1 cellular context compared by ENCODE assay signal in the genomic region with DNA sequence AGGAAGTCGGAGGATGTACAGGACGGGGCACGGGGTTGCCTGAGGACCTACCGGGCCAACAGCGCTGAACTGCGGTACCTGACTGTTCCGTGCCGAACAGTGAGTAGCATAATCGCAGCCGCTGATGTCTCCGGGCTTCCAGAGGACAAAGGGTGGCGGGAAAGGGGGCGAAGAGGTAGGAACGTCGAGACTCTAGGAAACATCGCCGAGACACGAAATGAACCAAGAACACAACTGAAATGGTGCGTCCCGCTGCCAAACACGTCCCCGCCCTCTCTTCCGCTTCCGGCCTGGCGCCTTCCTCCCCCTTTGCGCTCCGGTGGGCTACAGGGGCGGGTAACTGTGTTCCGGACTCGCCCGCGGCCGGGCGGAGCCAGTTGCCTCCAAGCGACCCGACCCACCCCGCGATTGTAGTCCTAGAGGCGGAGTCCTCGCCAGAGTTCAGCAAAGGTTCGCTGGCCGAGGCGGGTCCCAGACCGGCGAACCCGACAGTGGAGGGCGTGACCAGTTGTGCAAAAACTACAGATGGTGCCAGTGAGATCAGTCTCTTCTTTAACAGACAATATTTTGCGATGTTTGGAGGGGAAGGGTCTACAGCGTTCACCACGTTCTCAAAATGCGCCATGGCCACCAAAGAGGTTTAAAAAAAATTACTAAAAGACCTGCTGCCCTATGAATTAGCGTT.
TF ChIP-seq lines count a peak whose summit lies in the region.

A gene (minus strand): TSS at position 257 of the 685 bp plus-strand sequence. CDS start 54 bp downstream, at position 203.

TF ChIP-seq in WTC11, 78 proteins besides CTCF, POLR2A, EP300 and RAD21 (continued from another document and continues in another):
- TF ChIP-seq ZBTB21 (CRISPR knock-in tag; IDR thresholded peaks at IDR 0.05; ENCODE audit: borderline replicate concordance) (peak; percentile 92; the same call in 1 of the 2 replicates), OVOL2 (CRISPR knock-in tag; IDR thresholded peaks at IDR 0.05; ENCODE audit: borderline replicate concordance) (no peak), TEAD4 (CRISPR knock-in tag; IDR thresholded peaks at IDR 0.05) (no peak), ZNF671 (CRISPR knock-in tag; IDR thresholded peaks at IDR 0.05) (no peak; the same call in 1 of the 2 replicates), HMGA2 (CRISPR knock-in tag; IDR thresholded peaks at IDR 0.05) (no peak), SP1 (CRISPR knock-in tag; conservative IDR thresholded peaks at IDR 0.05) (peak; percentile 98), RELA (CRISPR knock-in tag; IDR thresholded peaks at IDR 0.05; ENCODE audit: borderline replicate concordance) (no peak), JAZF1 (CRISPR knock-in tag; IDR thresholded peaks at IDR 0.05) (no peak), JUN (CRISPR knock-in tag; IDR thresholded peaks at IDR 0.05) (no peak), TCF7 (CRISPR knock-in tag; IDR thresholded peaks at IDR 0.05; ENCODE audit: low read depth) (no peak), EMX1 (CRISPR knock-in tag; IDR thresholded peaks at IDR 0.05) (no peak), PRRX2 (CRISPR knock-in tag; IDR thresholded peaks at IDR 0.05) (no peak), ZNF263 (CRISPR knock-in tag; IDR thresholded peaks at IDR 0.05; ENCODE audit: low read depth) (no peak), NFE2L1 (CRISPR knock-in tag; IDR thresholded peaks at IDR 0.05) (no peak), KAT7 (CRISPR knock-in tag; IDR thresholded peaks at IDR 0.05; ENCODE audit: borderline replicate concordance) (peak; percentile 81), NR2C2 (CRISPR knock-in tag; IDR thresholded peaks at IDR 0.05) (no peak), CBFB (CRISPR knock-in tag; IDR thresholded peaks at IDR 0.05; ENCODE audit: low read depth) (peak; percentile 92; the same call in 1 of the 2 replicates), NFATC4 (CRISPR knock-in tag; IDR thresholded peaks at IDR 0.05) (no peak), ZNF423 (CRISPR knock-in tag; IDR thresholded peaks at IDR 0.05) (no peak)
- TF ChIP-seq, protein P1, sequence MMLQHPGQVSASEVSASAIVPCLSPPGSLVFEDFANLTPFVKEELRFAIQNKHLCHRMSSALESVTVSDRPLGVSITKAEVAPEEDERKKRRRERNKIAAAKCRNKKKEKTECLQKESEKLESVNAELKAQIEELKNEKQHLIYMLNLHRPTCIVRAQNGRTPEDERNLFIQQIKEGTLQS (CRISPR knock-in tag; conservative IDR thresholded peaks at IDR 0.05), result no peak
- TF ChIP-seq, protein P2, sequence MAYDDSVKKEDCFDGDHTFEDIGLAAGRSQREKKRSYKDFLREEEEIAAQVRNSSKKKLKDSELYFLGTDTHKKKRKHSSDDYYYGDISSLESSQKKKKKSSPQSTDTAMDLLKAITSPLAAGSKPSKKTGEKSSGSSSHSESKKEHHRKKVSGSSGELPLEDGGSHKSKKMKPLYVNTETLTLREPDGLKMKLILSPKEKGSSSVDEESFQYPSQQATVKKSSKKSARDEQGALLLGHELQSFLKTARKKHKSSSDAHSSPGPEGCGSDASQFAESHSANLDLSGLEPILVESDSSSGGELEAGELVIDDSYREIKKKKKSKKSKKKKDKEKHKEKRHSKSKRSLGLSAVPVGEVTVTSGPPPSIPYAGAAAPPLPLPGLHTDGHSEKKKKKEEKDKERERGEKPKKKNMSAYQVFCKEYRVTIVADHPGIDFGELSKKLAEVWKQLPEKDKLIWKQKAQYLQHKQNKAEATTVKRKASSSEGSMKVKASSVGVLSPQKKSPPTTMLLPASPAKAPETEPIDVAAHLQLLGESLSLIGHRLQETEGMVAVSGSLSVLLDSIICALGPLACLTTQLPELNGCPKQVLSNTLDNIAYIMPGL (CRISPR knock-in tag; IDR thresholded peaks at IDR 0.05), result peak; percentile 71; the same call in 1 of the 2 replicates
- TF ChIP-seq, protein P3, sequence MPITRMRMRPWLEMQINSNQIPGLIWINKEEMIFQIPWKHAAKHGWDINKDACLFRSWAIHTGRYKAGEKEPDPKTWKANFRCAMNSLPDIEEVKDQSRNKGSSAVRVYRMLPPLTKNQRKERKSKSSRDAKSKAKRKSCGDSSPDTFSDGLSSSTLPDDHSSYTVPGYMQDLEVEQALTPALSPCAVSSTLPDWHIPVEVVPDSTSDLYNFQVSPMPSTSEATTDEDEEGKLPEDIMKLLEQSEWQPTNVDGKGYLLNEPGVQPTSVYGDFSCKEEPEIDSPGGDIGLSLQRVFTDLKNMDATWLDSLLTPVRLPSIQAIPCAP (CRISPR knock-in tag; IDR thresholded peaks at IDR 0.05), result no peak
- TF ChIP-seq, protein P4, sequence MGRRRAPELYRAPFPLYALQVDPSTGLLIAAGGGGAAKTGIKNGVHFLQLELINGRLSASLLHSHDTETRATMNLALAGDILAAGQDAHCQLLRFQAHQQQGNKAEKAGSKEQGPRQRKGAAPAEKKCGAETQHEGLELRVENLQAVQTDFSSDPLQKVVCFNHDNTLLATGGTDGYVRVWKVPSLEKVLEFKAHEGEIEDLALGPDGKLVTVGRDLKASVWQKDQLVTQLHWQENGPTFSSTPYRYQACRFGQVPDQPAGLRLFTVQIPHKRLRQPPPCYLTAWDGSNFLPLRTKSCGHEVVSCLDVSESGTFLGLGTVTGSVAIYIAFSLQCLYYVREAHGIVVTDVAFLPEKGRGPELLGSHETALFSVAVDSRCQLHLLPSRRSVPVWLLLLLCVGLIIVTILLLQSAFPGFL (CRISPR knock-in tag; IDR thresholded peaks at IDR 0.05; ENCODE audit: borderline replicate concordance), result no peak
- TF ChIP-seq, protein P5, sequence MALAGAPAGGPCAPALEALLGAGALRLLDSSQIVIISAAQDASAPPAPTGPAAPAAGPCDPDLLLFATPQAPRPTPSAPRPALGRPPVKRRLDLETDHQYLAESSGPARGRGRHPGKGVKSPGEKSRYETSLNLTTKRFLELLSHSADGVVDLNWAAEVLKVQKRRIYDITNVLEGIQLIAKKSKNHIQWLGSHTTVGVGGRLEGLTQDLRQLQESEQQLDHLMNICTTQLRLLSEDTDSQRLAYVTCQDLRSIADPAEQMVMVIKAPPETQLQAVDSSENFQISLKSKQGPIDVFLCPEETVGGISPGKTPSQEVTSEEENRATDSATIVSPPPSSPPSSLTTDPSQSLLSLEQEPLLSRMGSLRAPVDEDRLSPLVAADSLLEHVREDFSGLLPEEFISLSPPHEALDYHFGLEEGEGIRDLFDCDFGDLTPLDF (CRISPR knock-in tag; IDR thresholded peaks at IDR 0.05), result no peak
- TF ChIP-seq, protein P6, sequence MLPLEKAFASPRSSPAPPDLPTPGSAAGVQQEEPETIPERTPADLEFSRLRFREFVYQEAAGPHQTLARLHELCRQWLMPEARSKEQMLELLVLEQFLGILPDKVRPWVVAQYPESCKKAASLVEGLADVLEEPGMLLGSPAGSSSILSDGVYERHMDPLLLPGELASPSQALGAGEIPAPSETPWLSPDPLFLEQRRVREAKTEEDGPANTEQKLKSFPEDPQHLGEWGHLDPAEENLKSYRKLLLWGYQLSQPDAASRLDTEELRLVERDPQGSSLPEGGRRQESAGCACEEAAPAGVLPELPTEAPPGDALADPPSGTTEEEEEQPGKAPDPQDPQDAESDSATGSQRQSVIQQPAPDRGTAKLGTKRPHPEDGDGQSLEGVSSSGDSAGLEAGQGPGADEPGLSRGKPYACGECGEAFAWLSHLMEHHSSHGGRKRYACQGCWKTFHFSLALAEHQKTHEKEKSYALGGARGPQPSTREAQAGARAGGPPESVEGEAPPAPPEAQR (CRISPR knock-in tag; IDR thresholded peaks at IDR 0.05), result no peak
- TF ChIP-seq, protein P7, sequence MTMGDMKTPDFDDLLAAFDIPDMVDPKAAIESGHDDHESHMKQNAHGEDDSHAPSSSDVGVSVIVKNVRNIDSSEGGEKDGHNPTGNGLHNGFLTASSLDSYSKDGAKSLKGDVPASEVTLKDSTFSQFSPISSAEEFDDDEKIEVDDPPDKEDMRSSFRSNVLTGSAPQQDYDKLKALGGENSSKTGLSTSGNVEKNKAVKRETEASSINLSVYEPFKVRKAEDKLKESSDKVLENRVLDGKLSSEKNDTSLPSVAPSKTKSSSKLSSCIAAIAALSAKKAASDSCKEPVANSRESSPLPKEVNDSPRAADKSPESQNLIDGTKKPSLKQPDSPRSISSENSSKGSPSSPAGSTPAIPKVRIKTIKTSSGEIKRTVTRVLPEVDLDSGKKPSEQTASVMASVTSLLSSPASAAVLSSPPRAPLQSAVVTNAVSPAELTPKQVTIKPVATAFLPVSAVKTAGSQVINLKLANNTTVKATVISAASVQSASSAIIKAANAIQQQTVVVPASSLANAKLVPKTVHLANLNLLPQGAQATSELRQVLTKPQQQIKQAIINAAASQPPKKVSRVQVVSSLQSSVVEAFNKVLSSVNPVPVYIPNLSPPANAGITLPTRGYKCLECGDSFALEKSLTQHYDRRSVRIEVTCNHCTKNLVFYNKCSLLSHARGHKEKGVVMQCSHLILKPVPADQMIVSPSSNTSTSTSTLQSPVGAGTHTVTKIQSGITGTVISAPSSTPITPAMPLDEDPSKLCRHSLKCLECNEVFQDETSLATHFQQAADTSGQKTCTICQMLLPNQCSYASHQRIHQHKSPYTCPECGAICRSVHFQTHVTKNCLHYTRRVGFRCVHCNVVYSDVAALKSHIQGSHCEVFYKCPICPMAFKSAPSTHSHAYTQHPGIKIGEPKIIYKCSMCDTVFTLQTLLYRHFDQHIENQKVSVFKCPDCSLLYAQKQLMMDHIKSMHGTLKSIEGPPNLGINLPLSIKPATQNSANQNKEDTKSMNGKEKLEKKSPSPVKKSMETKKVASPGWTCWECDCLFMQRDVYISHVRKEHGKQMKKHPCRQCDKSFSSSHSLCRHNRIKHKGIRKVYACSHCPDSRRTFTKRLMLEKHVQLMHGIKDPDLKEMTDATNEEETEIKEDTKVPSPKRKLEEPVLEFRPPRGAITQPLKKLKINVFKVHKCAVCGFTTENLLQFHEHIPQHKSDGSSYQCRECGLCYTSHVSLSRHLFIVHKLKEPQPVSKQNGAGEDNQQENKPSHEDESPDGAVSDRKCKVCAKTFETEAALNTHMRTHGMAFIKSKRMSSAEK (CRISPR knock-in tag; IDR thresholded peaks at IDR 0.05; ENCODE audit: borderline replicate concordance), result no peak
- TF ChIP-seq, protein P8, sequence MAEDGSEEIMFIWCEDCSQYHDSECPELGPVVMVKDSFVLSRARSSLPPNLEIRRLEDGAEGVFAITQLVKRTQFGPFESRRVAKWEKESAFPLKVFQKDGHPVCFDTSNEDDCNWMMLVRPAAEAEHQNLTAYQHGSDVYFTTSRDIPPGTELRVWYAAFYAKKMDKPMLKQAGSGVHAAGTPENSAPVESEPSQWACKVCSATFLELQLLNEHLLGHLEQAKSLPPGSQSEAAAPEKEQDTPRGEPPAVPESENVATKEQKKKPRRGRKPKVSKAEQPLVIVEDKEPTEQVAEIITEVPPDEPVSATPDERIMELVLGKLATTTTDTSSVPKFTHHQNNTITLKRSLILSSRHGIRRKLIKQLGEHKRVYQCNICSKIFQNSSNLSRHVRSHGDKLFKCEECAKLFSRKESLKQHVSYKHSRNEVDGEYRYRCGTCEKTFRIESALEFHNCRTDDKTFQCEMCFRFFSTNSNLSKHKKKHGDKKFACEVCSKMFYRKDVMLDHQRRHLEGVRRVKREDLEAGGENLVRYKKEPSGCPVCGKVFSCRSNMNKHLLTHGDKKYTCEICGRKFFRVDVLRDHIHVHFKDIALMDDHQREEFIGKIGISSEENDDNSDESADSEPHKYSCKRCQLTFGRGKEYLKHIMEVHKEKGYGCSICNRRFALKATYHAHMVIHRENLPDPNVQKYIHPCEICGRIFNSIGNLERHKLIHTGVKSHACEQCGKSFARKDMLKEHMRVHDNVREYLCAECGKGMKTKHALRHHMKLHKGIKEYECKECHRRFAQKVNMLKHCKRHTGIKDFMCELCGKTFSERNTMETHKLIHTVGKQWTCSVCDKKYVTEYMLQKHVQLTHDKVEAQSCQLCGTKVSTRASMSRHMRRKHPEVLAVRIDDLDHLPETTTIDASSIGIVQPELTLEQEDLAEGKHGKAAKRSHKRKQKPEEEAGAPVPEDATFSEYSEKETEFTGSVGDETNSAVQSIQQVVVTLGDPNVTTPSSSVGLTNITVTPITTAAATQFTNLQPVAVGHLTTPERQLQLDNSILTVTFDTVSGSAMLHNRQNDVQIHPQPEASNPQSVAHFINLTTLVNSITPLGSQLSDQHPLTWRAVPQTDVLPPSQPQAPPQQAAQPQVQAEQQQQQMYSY (CRISPR knock-in tag; IDR thresholded peaks at IDR 0.05), result peak; percentile 57
- TF ChIP-seq, protein P9, sequence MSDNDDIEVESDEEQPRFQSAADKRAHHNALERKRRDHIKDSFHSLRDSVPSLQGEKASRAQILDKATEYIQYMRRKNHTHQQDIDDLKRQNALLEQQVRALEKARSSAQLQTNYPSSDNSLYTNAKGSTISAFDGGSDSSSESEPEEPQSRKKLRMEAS (CRISPR knock-in tag; IDR thresholded peaks at IDR 0.05), result peak; percentile 77
- TF ChIP-seq, protein P10, sequence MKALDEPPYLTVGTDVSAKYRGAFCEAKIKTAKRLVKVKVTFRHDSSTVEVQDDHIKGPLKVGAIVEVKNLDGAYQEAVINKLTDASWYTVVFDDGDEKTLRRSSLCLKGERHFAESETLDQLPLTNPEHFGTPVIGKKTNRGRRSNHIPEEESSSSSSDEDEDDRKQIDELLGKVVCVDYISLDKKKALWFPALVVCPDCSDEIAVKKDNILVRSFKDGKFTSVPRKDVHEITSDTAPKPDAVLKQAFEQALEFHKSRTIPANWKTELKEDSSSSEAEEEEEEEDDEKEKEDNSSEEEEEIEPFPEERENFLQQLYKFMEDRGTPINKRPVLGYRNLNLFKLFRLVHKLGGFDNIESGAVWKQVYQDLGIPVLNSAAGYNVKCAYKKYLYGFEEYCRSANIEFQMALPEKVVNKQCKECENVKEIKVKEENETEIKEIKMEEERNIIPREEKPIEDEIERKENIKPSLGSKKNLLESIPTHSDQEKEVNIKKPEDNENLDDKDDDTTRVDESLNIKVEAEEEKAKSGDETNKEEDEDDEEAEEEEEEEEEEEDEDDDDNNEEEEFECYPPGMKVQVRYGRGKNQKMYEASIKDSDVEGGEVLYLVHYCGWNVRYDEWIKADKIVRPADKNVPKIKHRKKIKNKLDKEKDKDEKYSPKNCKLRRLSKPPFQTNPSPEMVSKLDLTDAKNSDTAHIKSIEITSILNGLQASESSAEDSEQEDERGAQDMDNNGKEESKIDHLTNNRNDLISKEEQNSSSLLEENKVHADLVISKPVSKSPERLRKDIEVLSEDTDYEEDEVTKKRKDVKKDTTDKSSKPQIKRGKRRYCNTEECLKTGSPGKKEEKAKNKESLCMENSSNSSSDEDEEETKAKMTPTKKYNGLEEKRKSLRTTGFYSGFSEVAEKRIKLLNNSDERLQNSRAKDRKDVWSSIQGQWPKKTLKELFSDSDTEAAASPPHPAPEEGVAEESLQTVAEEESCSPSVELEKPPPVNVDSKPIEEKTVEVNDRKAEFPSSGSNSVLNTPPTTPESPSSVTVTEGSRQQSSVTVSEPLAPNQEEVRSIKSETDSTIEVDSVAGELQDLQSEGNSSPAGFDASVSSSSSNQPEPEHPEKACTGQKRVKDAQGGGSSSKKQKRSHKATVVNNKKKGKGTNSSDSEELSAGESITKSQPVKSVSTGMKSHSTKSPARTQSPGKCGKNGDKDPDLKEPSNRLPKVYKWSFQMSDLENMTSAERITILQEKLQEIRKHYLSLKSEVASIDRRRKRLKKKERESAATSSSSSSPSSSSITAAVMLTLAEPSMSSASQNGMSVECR (CRISPR knock-in tag; IDR thresholded peaks at IDR 0.05; ENCODE audit: borderline replicate concordance), result 0 out of 2 replicates have a peak, but pooled peaks have one; percentile 57
- TF ChIP-seq, protein P11, sequence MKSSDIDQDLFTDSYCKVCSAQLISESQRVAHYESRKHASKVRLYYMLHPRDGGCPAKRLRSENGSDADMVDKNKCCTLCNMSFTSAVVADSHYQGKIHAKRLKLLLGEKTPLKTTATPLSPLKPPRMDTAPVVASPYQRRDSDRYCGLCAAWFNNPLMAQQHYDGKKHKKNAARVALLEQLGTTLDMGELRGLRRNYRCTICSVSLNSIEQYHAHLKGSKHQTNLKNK (CRISPR knock-in tag; IDR thresholded peaks at IDR 0.05), result 0 out of 2 replicates have a peak, but pooled peaks have one; percentile 25
